Comparison of ENCODE assay signal across 28 cellular contexts in the genomic region with DNA sequence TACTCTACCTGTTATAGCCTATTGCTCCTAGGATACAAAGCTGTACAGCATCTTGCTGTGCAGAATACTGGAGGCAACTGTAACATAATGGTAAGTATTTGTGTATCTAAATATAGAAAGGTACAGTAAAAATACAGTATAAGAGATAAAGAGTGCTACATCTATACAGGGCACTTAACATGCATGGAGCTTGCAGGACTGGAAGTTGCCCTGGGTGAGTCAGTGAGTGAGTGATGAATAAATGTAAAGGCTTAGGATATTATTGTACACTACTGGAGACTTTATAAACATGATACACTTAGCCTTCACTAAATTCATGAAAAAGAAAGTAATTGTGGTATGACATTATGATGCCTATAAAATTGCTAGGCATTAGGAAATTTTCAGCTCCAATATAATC.
"Had no signal": no experiment of that assay in that cellular context is flagged by ENCODE, and none has a peak within 500 bp of the region (broad histone marks: within the 10 kb centered on the region; RNA-seq: fewer than 3 reads in every experiment).

No MANE protein-coding gene starts in this region.

- H3K9me3 ChIP-seq: ascending aorta, heart left ventricle, left lung, lower lobe of right lung, mucosa of descending colon, ovary, prostate gland, uterus had no signal

- DNase-seq: activated CD4-positive, alpha-beta T cell treated with anti-CD3 and anti-CD28 coated beads for 48 hours; activated CD4-positive, alpha-beta T cell treated with anti-CD3 and anti-CD28 coated beads, Interleukin-2, amount 50 U/mL, for 48 hours; activated CD8-positive, alpha-beta memory T cell treated with anti-CD3 and anti-CD28 coated beads for 24 hours; activated effector memory CD4-positive, alpha-beta T cell treated with anti-CD3 and anti-CD28 coated beads, Interleukin-2, amount 50 U/mL, for 16 hours; activated naive CD4-positive, alpha-beta T cell treated with anti-CD3 and anti-CD28 coated beads, Interleukin-2, amount 10 ng/mL, durations not matched to agents 7 days and 5 days; activated naive CD8-positive, alpha-beta T cell treated with anti-CD3 and anti-CD28 coated beads, Interleukin-2, amount 10 ng/mL, durations not matched to agents 7 days and 5 days; cortex of kidney; effector memory CD8-positive, alpha-beta T cell; left lung; lower lobe of right lung; retina; stimulated activated CD4-positive, alpha-beta T cell treated with anti-CD3 and anti-CD28 coated beads, Interleukin-4, amount 100 ng/mL, for 4 hours; stimulated activated CD8-positive, alpha-beta memory T cell treated with anti-CD3 and anti-CD28 coated beads, Interleukin-4, amount 100 ng/mL, for 48 hours; stimulated activated naive CD8-positive, alpha-beta T cell treated with anti-CD3 and anti-CD28 coated beads, Interleukin-15, amount 100 ng/mL, for 72 hours; T-helper 17 cell; T1000; WERI-Rb-1 had no signal

- H3K4me3 ChIP-seq: ascending aorta, heart left ventricle, left lung, lower lobe of right lung, mucosa of descending colon, ovary, prostate gland, skin epidermis, uterus had no signal

- H3K36me3 ChIP-seq: ascending aorta, brain microvascular endothelial cell, heart left ventricle, left lung, lower lobe of right lung, ovary, prostate gland, uterus, WERI-Rb-1 had no signal

- ATAC-seq: activated CD4-positive, CD25-positive, alpha-beta regulatory T cell treated with anti-CD3 and anti-CD28 coated beads, Interleukin-2, amount 50 U/mL, for 24 hours; effector memory CD8-positive, alpha-beta T cell; mucosa of descending colon; natural killer cell treated with Interleukin-12 subunit alpha and Interleukin-12 subunit beta and Interleukin-15 and Interleukin-18, amount 100 ng/mL, for 72 hours; stimulated activated memory B cell treated with anti-CD40 and anti-IgM and Interleukin-4, amounts not matched to agents 10 μg/mL and 1 μg/mL and 100 μg/mL, for 72 hours; stimulated activated naive CD8-positive, alpha-beta T cell treated with anti-CD3 and anti-CD28 coated beads, Interleukin-15, amount 100 ng/mL, for 72 hours; T-helper 17 cell had no signal

- H3K27me3 ChIP-seq: ascending aorta, brain microvascular endothelial cell, heart left ventricle, left lung, ovary, uterus had no signal

- H3K27ac ChIP-seq: ascending aorta, brain microvascular endothelial cell, heart left ventricle, left lung, lower lobe of right lung, ovary, prostate gland, skin epidermis, uterus, WERI-Rb-1 had no signal

- H3K4me1 ChIP-seq: uterus had no signal
